ENCODE assay signal across 9 cellular contexts in genomic region chr9:73152953-73153352, GRCh38. TPM values are rescaled to one million over a fixed set of nuclear protein-coding genes. Genes with fewer than 3 reads are reported as not detected.
A peak's percentile ranks its signal among the peaks of the same experiment; 100 is the strongest.
DNase-seq lines count a peak whose midpoint lies in the region; ATAC-seq, FAIRE-seq and TF ChIP-seq lines count a peak whose summit lies in the region.
"Had no signal": no experiment of that assay in that cellular context is flagged by ENCODE, and none has a peak within 500 bp of the region (broad histone marks: within the 10 kb centered on the region; RNA-seq: fewer than 3 reads in every experiment).

No MANE protein-coding gene starts in this region.

- H3K27ac Mint-ChIP-seq in dendritic cell treated with granulocyte-macrophage colony-stimulating factor and Interleukin-4, amounts not matched to agents 40 ng/mL and 50 ng/mL, for 4 days, result peak overlapping the region; percentile 82
- H3K27ac Mint-ChIP-seq: IgD-negative memory B cell had no signal

- ATAC-seq in GM21619 (IDR thresholded peaks at IDR 0.05; ENCODE audit: unreplicated experiment), result peak; percentile 61

- H3K4me1 Mint-ChIP-seq in dendritic cell treated with granulocyte-macrophage colony-stimulating factor and Interleukin-4, amounts not matched to agents 40 ng/mL and 50 ng/mL, for 4 days (ENCODE audit: low read depth), result peaks cover 48% of the 10 kb centered on the region

- H3K27me3 Mint-ChIP-seq in dendritic cell treated with granulocyte-macrophage colony-stimulating factor and Interleukin-4, amounts not matched to agents 40 ng/mL and 50 ng/mL, for 4 days, result no peaks in the 10 kb centered on the region
- H3K27me3 Mint-ChIP-seq: IgD-negative memory B cell had no signal

- H3K36me3 Mint-ChIP-seq in dendritic cell treated with granulocyte-macrophage colony-stimulating factor and Interleukin-4, amounts not matched to agents 40 ng/mL and 50 ng/mL, for 4 days (ENCODE audit: low read depth), result peaks cover 33% of the 10 kb centered on the region
- H3K36me3 Mint-ChIP-seq: IgD-negative memory B cell had no signal

- no peaks in the 10 kb centered on the region for H3K9me3 Mint-ChIP-seq in dendritic cell treated with granulocyte-macrophage colony-stimulating factor and Interleukin-4, amounts not matched to agents 40 ng/mL and 50 ng/mL, for 4 days
- H3K9me3 Mint-ChIP-seq: IgD-negative memory B cell had no signal

- H3K4me3 ChIP-seq in retinal pigment epithelial cell (ENCODE audit: low read length), result peak overlapping the region; percentile 94

- DNase-seq in EH (ENCODE audit: low read depth) (peak; percentile 68), LHCN-M2 (ENCODE audit: low read depth) (peak; percentile 57), retinal pigment epithelial cell (ENCODE audit: low read depth) (no peak), H54 (ENCODE audit: insufficient read length, low spot score) (no peak), pons (ENCODE audit: low spot score) (no peak), C1 segment of cervical spinal cord (lab: John Stamatoyannopoulos, UW) (no peak)

- TF ChIP-seq POLR2A in H54 (IDR thresholded peaks at IDR 0.05; ENCODE audit: low read depth, low read length), result no peak

- FAIRE-seq in H54 (lab: Jason Lieb, UNC), result no peak

- intact Hi-C loops in dendritic cell treated with granulocyte-macrophage colony-stimulating factor and Interleukin-4, amounts not matched to agents 40 ng/mL and 50 ng/mL, for 4 days (cut with micrococcal nuclease), result loop anchor here (5.0 to 10.0 kb wide), 2 partner anchors 848 to 1934 kb away; partner anchors contain the start of genes NMRK1 and OSTF1

- H3K4me3 Mint-ChIP-seq in dendritic cell treated with granulocyte-macrophage colony-stimulating factor and Interleukin-4, amounts not matched to agents 40 ng/mL and 50 ng/mL, for 4 days, result peak overlapping the region; percentile 77

- no peak for TF ChIP-seq CTCF in retinal pigment epithelial cell (conservative IDR thresholded peaks at IDR 0.05; ENCODE audit: low read depth, low read length)

RNA-seq across cellular contexts. Expression of gene ANXA1, which starts 1.3 kb away (rescaled TPM):
- total RNA-seq in LHCN-M2 (2014; rRNA removed), result 438 and 444 TPM in 2 replicates
- 279 TPM for polyA plus RNA-seq in LHCN-M2 (2012)

Comparison
In these comparisons a context has a peak if more than half of its experiments do, and no peak if none do; other contexts are left out.
1. DNase-seq: peak in EH (single experiment) and LHCN-M2 (single experiment); none in retinal pigment epithelial cell (single experiment), H54 (single experiment), pons (single experiment) and C1 segment of cervical spinal cord (0 of 14).